ENCODE assay signal across 1 cellular context in the genomic region with DNA sequence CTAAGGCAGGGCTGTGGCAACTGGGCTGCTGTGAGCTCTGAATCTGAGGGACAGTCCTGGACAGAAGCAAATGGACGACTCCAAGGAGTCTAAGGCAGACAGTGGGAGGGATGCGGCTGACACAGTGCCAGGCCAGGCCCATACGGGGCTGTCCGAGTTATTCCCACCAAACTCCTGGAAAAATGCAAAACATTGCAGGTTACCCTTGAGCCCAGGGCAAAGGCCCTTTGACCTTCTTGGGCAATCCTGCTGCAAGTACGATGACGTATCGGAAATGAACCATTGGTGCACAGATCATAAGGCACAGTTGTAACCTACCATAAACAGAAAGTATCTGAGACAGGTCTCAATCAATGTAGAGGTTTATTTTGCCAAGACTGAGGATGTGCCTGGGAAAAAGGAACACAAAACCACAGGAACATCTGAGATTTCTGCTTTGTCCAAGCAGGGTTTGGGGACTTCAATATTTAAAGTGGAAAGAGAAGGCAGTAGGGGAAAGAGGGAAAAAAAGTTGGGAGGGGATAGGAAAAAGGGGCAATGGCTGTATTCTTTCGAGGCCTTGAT.
TF ChIP-seq lines count a peak whose summit lies in the region.

No MANE protein-coding gene starts in this region.

TF ChIP-seq in HepG2, 621 proteins besides CTCF, POLR2A, EP300 and RAD21 (continued from another document and continues in another):
- TF ChIP-seq, protein P1, sequence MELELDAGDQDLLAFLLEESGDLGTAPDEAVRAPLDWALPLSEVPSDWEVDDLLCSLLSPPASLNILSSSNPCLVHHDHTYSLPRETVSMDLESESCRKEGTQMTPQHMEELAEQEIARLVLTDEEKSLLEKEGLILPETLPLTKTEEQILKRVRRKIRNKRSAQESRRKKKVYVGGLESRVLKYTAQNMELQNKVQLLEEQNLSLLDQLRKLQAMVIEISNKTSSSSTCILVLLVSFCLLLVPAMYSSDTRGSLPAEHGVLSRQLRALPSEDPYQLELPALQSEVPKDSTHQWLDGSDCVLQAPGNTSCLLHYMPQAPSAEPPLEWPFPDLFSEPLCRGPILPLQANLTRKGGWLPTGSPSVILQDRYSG (CRISPR knock-in tag; IDR thresholded peaks at IDR 0.05): no peak
- TF ChIP-seq SOX5 (CRISPR knock-in tag; IDR thresholded peaks at IDR 0.05; ENCODE audit: borderline replicate concordance): peak; percentile 79
- peak; percentile 83 for TF ChIP-seq RCOR2 (CRISPR knock-in tag; IDR thresholded peaks at IDR 0.05)
- TF ChIP-seq ZNF354B (CRISPR knock-in tag; IDR thresholded peaks at IDR 0.05): no peak
- peak; percentile 84 for TF ChIP-seq CREM (IDR thresholded peaks at IDR 0.05)
- TF ChIP-seq CREM (CRISPR knock-in tag; IDR thresholded peaks at IDR 0.05): no peak
- peak; percentile 88 for TF ChIP-seq JUND (CRISPR knock-in tag; IDR thresholded peaks at IDR 0.05)
- TF ChIP-seq, protein P2, sequence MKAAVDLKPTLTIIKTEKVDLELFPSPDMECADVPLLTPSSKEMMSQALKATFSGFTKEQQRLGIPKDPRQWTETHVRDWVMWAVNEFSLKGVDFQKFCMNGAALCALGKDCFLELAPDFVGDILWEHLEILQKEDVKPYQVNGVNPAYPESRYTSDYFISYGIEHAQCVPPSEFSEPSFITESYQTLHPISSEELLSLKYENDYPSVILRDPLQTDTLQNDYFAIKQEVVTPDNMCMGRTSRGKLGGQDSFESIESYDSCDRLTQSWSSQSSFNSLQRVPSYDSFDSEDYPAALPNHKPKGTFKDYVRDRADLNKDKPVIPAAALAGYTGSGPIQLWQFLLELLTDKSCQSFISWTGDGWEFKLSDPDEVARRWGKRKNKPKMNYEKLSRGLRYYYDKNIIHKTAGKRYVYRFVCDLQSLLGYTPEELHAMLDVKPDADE (CRISPR knock-in tag; IDR thresholded peaks at IDR 0.05): no peak
- TF ChIP-seq ZFP1 (CRISPR knock-in tag; IDR thresholded peaks at IDR 0.05): 0 out of 2 replicates have a peak, but pooled peaks have one; percentile 36
- TF ChIP-seq, protein P3, sequence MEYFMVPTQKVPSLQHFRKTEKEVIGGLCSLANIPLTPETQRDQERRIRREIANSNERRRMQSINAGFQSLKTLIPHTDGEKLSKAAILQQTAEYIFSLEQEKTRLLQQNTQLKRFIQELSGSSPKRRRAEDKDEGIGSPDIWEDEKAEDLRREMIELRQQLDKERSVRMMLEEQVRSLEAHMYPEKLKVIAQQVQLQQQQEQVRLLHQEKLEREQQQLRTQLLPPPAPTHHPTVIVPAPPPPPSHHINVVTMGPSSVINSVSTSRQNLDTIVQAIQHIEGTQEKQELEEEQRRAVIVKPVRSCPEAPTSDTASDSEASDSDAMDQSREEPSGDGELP (IDR thresholded peaks at IDR 0.05; ENCODE audit: borderline replicate concordance, low read depth): peak; percentile 50; the same call in 1 of the 2 replicates
- TF ChIP-seq NFRKB (IDR thresholded peaks at IDR 0.05): no peak
- TF ChIP-seq, protein P4, sequence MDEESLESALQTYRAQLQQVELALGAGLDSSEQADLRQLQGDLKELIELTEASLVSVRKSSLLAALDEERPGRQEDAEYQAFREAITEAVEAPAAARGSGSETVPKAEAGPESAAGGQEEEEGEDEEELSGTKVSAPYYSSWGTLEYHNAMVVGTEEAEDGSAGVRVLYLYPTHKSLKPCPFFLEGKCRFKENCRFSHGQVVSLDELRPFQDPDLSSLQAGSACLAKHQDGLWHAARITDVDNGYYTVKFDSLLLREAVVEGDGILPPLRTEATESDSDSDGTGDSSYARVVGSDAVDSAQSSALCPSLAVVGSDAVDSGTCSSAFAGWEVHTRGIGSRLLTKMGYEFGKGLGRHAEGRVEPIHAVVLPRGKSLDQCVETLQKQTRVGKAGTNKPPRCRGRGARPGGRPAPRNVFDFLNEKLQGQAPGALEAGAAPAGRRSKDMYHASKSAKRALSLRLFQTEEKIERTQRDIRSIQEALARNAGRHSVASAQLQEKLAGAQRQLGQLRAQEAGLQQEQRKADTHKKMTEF (CRISPR knock-in tag; IDR thresholded peaks at IDR 0.05): peak; percentile 57; the same call in 1 of the 2 replicates
- TF ChIP-seq FOXP1 (IDR thresholded peaks at IDR 0.05): no peak
- TF ChIP-seq FOXP1 (CRISPR knock-in tag; IDR thresholded peaks at IDR 0.05): peak; percentile 68
- TF ChIP-seq ZNF850 (CRISPR knock-in tag; conservative IDR thresholded peaks at IDR 0.05): no peak
- TF ChIP-seq BRCA1 (CRISPR knock-in tag; IDR thresholded peaks at IDR 0.05): 0 out of 2 replicates have a peak, but pooled peaks have one; percentile 13
- TF ChIP-seq ZNF12 (CRISPR knock-in tag; IDR thresholded peaks at IDR 0.05): peak; percentile 59; the same call in 1 of the 2 replicates
- TF ChIP-seq, protein P5, sequence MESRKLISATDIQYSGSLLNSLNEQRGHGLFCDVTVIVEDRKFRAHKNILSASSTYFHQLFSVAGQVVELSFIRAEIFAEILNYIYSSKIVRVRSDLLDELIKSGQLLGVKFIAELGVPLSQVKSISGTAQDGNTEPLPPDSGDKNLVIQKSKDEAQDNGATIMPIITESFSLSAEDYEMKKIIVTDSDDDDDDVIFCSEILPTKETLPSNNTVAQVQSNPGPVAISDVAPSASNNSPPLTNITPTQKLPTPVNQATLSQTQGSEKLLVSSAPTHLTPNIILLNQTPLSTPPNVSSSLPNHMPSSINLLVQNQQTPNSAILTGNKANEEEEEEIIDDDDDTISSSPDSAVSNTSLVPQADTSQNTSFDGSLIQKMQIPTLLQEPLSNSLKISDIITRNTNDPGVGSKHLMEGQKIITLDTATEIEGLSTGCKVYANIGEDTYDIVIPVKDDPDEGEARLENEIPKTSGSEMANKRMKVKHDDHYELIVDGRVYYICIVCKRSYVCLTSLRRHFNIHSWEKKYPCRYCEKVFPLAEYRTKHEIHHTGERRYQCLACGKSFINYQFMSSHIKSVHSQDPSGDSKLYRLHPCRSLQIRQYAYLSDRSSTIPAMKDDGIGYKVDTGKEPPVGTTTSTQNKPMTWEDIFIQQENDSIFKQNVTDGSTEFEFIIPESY (CRISPR knock-in tag; IDR thresholded peaks at IDR 0.05): peak; percentile 49; the same call in 1 of the 2 replicates
- TF ChIP-seq, protein P6, sequence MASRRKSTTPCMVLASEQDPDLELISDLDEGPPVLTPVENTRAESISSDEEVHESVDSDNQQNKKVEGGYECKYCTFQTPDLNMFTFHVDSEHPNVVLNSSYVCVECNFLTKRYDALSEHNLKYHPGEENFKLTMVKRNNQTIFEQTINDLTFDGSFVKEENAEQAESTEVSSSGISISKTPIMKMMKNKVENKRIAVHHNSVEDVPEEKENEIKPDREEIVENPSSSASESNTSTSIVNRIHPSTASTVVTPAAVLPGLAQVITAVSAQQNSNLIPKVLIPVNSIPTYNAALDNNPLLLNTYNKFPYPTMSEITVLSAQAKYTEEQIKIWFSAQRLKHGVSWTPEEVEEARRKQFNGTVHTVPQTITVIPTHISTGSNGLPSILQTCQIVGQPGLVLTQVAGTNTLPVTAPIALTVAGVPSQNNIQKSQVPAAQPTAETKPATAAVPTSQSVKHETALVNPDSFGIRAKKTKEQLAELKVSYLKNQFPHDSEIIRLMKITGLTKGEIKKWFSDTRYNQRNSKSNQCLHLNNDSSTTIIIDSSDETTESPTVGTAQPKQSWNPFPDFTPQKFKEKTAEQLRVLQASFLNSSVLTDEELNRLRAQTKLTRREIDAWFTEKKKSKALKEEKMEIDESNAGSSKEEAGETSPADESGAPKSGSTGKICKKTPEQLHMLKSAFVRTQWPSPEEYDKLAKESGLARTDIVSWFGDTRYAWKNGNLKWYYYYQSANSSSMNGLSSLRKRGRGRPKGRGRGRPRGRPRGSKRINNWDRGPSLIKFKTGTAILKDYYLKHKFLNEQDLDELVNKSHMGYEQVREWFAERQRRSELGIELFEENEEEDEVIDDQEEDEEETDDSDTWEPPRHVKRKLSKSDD (CRISPR knock-in tag; IDR thresholded peaks at IDR 0.05; ENCODE audit: low read depth): 0 out of 2 replicates have a peak, but pooled peaks have one; percentile 57
- TF ChIP-seq PLRG1 (conservative IDR thresholded peaks at IDR 0.05): no peak
- TF ChIP-seq SNRNP70 (IDR thresholded peaks at IDR 0.05; ENCODE audit: low read depth, low read length): no peak
- 0 out of 2 replicates have a peak, but pooled peaks have one; percentile 19 for TF ChIP-seq ZNF713 (CRISPR knock-in tag; IDR thresholded peaks at IDR 0.05)
- TF ChIP-seq, protein P7, sequence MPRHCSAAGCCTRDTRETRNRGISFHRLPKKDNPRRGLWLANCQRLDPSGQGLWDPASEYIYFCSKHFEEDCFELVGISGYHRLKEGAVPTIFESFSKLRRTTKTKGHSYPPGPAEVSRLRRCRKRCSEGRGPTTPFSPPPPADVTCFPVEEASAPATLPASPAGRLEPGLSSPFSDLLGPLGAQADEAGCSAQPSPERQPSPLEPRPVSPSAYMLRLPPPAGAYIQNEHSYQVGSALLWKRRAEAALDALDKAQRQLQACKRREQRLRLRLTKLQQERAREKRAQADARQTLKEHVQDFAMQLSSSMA (CRISPR knock-in tag; IDR thresholded peaks at IDR 0.05): peak; percentile 61; the same call in 1 of the 2 replicates
- no peak for TF ChIP-seq KLF9 (CRISPR knock-in tag; IDR thresholded peaks at IDR 0.05; ENCODE audit: low read depth)
- TF ChIP-seq ZBTB8A (CRISPR knock-in tag; IDR thresholded peaks at IDR 0.05; ENCODE audit: borderline replicate concordance, low read depth): no peak
- TF ChIP-seq, protein P8, sequence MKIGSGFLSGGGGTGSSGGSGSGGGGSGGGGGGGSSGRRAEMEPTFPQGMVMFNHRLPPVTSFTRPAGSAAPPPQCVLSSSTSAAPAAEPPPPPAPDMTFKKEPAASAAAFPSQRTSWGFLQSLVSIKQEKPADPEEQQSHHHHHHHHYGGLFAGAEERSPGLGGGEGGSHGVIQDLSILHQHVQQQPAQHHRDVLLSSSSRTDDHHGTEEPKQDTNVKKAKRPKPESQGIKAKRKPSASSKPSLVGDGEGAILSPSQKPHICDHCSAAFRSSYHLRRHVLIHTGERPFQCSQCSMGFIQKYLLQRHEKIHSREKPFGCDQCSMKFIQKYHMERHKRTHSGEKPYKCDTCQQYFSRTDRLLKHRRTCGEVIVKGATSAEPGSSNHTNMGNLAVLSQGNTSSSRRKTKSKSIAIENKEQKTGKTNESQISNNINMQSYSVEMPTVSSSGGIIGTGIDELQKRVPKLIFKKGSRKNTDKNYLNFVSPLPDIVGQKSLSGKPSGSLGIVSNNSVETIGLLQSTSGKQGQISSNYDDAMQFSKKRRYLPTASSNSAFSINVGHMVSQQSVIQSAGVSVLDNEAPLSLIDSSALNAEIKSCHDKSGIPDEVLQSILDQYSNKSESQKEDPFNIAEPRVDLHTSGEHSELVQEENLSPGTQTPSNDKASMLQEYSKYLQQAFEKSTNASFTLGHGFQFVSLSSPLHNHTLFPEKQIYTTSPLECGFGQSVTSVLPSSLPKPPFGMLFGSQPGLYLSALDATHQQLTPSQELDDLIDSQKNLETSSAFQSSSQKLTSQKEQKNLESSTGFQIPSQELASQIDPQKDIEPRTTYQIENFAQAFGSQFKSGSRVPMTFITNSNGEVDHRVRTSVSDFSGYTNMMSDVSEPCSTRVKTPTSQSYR (CRISPR knock-in tag; IDR thresholded peaks at IDR 0.05; ENCODE audit: borderline replicate concordance): peak; percentile 36; the same call in 1 of the 2 replicates
- TF ChIP-seq, protein P9, sequence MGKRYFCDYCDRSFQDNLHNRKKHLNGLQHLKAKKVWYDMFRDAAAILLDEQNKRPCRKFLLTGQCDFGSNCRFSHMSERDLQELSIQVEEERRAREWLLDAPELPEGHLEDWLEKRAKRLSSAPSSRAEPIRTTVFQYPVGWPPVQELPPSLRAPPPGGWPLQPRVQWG (CRISPR knock-in tag; IDR thresholded peaks at IDR 0.05; ENCODE audit: borderline replicate concordance, low read depth): no peak
- TF ChIP-seq MEIS2 (CRISPR knock-in tag; IDR thresholded peaks at IDR 0.05): peak; percentile 60
- TF ChIP-seq ZNF335 (CRISPR knock-in tag; IDR thresholded peaks at IDR 0.05): peak; percentile 41; the same call in 1 of the 2 replicates
- no peak for TF ChIP-seq SMAD9 (CRISPR knock-in tag; IDR thresholded peaks at IDR 0.05)
- 0 out of 2 replicates have a peak, but pooled peaks have one; percentile 46 for TF ChIP-seq ZBTB42 (CRISPR knock-in tag; IDR thresholded peaks at IDR 0.05)
- TF ChIP-seq, protein P10, sequence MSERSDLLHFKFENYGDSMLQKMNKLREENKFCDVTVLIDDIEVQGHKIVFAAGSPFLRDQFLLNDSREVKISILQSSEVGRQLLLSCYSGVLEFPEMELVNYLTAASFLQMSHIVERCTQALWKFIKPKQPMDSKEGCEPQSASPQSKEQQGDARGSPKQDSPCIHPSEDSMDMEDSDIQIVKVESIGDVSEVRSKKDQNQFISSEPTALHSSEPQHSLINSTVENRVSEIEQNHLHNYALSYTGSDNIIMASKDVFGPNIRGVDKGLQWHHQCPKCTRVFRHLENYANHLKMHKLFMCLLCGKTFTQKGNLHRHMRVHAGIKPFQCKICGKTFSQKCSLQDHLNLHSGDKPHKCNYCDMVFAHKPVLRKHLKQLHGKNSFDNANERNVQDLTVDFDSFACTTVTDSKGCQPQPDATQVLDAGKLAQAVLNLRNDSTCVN (CRISPR knock-in tag; IDR thresholded peaks at IDR 0.05; ENCODE audit: borderline replicate concordance): peak; percentile 58; the same call in 1 of the 2 replicates
- TF ChIP-seq ZNF264 (CRISPR knock-in tag; IDR thresholded peaks at IDR 0.05): 0 out of 2 replicates have a peak, but pooled peaks have one; percentile 85
- TF ChIP-seq, protein P11, sequence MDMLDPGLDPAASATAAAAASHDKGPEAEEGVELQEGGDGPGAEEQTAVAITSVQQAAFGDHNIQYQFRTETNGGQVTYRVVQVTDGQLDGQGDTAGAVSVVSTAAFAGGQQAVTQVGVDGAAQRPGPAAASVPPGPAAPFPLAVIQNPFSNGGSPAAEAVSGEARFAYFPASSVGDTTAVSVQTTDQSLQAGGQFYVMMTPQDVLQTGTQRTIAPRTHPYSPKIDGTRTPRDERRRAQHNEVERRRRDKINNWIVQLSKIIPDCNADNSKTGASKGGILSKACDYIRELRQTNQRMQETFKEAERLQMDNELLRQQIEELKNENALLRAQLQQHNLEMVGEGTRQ (IDR thresholded peaks at IDR 0.05; ENCODE audit: low read depth, low read length): no peak
- TF ChIP-seq, protein P11 (CRISPR knock-in tag; IDR thresholded peaks at IDR 0.05; ENCODE audit: borderline replicate concordance): no peak
- TF ChIP-seq ZNF766 (CRISPR knock-in tag; IDR thresholded peaks at IDR 0.05; ENCODE audit: borderline replicate concordance): peak; percentile 97
- 0 out of 2 replicates have a peak, but pooled peaks have one; percentile 7 for TF ChIP-seq ZFP90 (CRISPR knock-in tag; IDR thresholded peaks at IDR 0.05; ENCODE audit: borderline replicate concordance)
- TF ChIP-seq ZNF432 (CRISPR knock-in tag; IDR thresholded peaks at IDR 0.05; ENCODE audit: borderline replicate concordance): no peak
- no peak for TF ChIP-seq ZZZ3 (CRISPR knock-in tag; IDR thresholded peaks at IDR 0.05; ENCODE audit: borderline replicate concordance)
- TF ChIP-seq PTBP1 (IDR thresholded peaks at IDR 0.05; ENCODE audit: low read depth, low read length, poor library complexity, severe bottlenecking): no peak
- no peak for TF ChIP-seq PCBP1 (IDR thresholded peaks at IDR 0.05; ENCODE audit: borderline replicate concordance, low read depth, low read length)
- TF ChIP-seq ETV6 (CRISPR knock-in tag; conservative IDR thresholded peaks at IDR 0.05): no peak
- TF ChIP-seq HDAC6 (IDR thresholded peaks at IDR 0.05; ENCODE audit: low read depth, low read length): no peak
- TF ChIP-seq FOSL2 (CRISPR knock-in tag; IDR thresholded peaks at IDR 0.05): peak; percentile 90
- TF ChIP-seq ZKSCAN8 (CRISPR knock-in tag; IDR thresholded peaks at IDR 0.05; ENCODE audit: borderline replicate concordance): peak; percentile 72; the same call in 1 of the 2 replicates
